ENCODE assay signal across 20 cellular contexts in the genomic region with DNA sequence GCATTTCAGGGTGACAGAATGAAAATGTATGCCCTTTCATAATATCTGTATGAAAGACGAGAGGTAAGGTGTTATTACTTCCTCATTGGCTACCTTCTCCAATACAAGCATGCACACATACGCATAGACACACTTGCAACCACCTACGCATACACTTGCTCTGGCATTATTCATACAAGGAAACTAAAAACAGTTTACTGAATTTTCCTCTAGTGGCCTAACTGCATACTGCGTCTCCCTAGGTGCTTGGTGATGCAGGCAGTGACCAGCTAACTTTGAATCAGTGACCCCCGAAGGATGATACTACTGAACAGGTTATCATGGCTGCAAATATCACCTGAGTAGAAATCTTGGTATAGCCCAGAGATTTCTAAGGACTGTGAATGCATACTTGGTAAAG.
DNase-seq lines count a peak whose midpoint lies in the region; ATAC-seq and TF ChIP-seq lines count a peak whose summit lies in the region.
"Had no signal": no experiment of that assay in that cellular context is flagged by ENCODE, and none has a peak within 500 bp of the region (broad histone marks: within the 10 kb centered on the region; RNA-seq: fewer than 3 reads in every experiment).

No MANE protein-coding gene starts in this region.

- H4K20me1 ChIP-seq in Loucy (ENCODE audit: insufficient read depth, low read length, poor library complexity, severe bottlenecking), result no peaks in the 10 kb centered on the region

- H3K4me3 ChIP-seq in Loucy (ENCODE audit: low read length, poor library complexity, severe bottlenecking) (no peak overlapping the region), endodermal cell (ENCODE audit: low read length) (no peak overlapping the region), mucosa of descending colon (no peak overlapping the region), lower lobe of right lung (no peak overlapping the region), ovary (no peak overlapping the region)
- H3K4me3 ChIP-seq: heart left ventricle, lung, transverse colon had no signal

- H3K9me3 ChIP-seq in Loucy (ENCODE audit: insufficient read depth, low read depth, low read length) (no peaks in the 10 kb centered on the region), endodermal cell (ENCODE audit: control insufficient read depth, low read length) (no peaks in the 10 kb centered on the region), mucosa of descending colon (no peaks in the 10 kb centered on the region), lower lobe of right lung (no peaks in the 10 kb centered on the region), ovary (no peaks in the 10 kb centered on the region)
- H3K9me3 ChIP-seq: heart left ventricle, transverse colon had no signal

- TF ChIP-seq POLR2A in ovary (IDR thresholded peaks at IDR 0.05), result no peak

- H3F3A ChIP-seq in Loucy (ENCODE audit: low read depth), result no peaks in the 10 kb centered on the region

- TF ChIP-seq EP300 in ovary (IDR thresholded peaks at IDR 0.05), result no peak

- peak; percentile 44 for DNase-seq in endodermal cell
- no peak for DNase-seq in mucosa of descending colon
- no peak for DNase-seq in activated naive CD4-positive, alpha-beta T cell treated with anti-CD3 and anti-CD28 coated beads, Interleukin-2, amount 50 U/mL, for 16 hours
- no peak for DNase-seq in lower lobe of right lung
- no peak for DNase-seq in ovary
- DNase-seq: activated gamma-delta T cell treated with Interleukin-2 at 50 U/mL for 16 hours; central memory CD4-positive, alpha-beta T cell; heart left ventricle; KBM-7; NCI-H1092; NCI-H2029 treated with DMSO at 0.1 percent for 48 hours; stimulated activated CD4-positive, alpha-beta T cell treated with anti-CD3 and anti-CD28 coated beads, Interleukin-1b, Interleukin-23, amount 100 ng/mL, for 48 hours; transverse colon had no signal

- H3K27me3 ChIP-seq in Loucy (ENCODE audit: insufficient read depth, low read length, poor library complexity, severe bottlenecking), result no peaks in the 10 kb centered on the region
- H3K27me3 ChIP-seq in endodermal cell (ENCODE audit: control insufficient read depth, insufficient read depth, low read length, poor library complexity, severe bottlenecking), result no peaks in the 10 kb centered on the region
- no peaks in the 10 kb centered on the region for H3K27me3 ChIP-seq in lower lobe of right lung (ENCODE audit: low read depth)
- H3K27me3 ChIP-seq in ovary, result no peaks in the 10 kb centered on the region
- H3K27me3 ChIP-seq: heart left ventricle, transverse colon had no signal

- H3K4me1 Mint-ChIP-seq in endodermal cell, result peaks cover 33% of the 10 kb centered on the region

- H3K36me3 Mint-ChIP-seq in endodermal cell (ENCODE audit: low read depth), result no peaks in the 10 kb centered on the region

- TF ChIP-seq CTCF in GM12872 (IDR thresholded peaks at IDR 0.05; ENCODE audit: insufficient read depth, low read depth, low read length), result peak; percentile 44
- TF ChIP-seq CTCF in Loucy (conservative IDR thresholded peaks at IDR 0.05; ENCODE audit: low read length), result peak; percentile 28; the same call in 1 of the 2 replicates
- TF ChIP-seq CTCF in endodermal cell (conservative IDR thresholded peaks at IDR 0.05), result peak; percentile 68
- no peak for TF ChIP-seq CTCF in mucosa of descending colon (IDR thresholded peaks at IDR 0.05)
- no peak for TF ChIP-seq CTCF in lower lobe of right lung (IDR thresholded peaks at IDR 0.05)
- no peak for TF ChIP-seq CTCF in ovary (IDR thresholded peaks at IDR 0.05)

- H2AFZ ChIP-seq in Loucy (ENCODE audit: low read length), result no peak overlapping the region
- H2AFZ ChIP-seq: parathyroid adenoma had no signal

- H3K9me3 Mint-ChIP-seq in endodermal cell, result no peaks in the 10 kb centered on the region

- ATAC-seq in mucosa of descending colon (peak; percentile 27), HG02678 (IDR thresholded peaks at IDR 0.05; ENCODE audit: unreplicated experiment) (no peak), lower lobe of right lung (no peak)
- ATAC-seq: HCT116, heart left ventricle had no signal

- H3K36me3 ChIP-seq in Loucy (ENCODE audit: insufficient read depth, low read length), result no peaks in the 10 kb centered on the region
- no peaks in the 10 kb centered on the region for H3K36me3 ChIP-seq in endodermal cell (ENCODE audit: control insufficient read depth, insufficient read depth, low read length)
- H3K36me3 ChIP-seq in mucosa of descending colon (ENCODE audit: low read depth), result no peaks in the 10 kb centered on the region
- no peaks in the 10 kb centered on the region for H3K36me3 ChIP-seq in lower lobe of right lung
- no peaks in the 10 kb centered on the region for H3K36me3 ChIP-seq in ovary
- H3K36me3 ChIP-seq: heart left ventricle, transverse colon had no signal

- peaks cover 3% of the 10 kb centered on the region for H3K27me3 Mint-ChIP-seq in endodermal cell (ENCODE audit: insufficient read depth)
- H3K27me3 Mint-ChIP-seq: stimulated activated naive CD8-positive, alpha-beta T cell treated with anti-CD3 and anti-CD28 coated beads, Interleukin-15, Interleukin-2, amounts not matched to agents 100 ng/mL and 50 ng/mL, for 24 hours had no signal

- no peaks in the 10 kb centered on the region for H3K4me1 ChIP-seq in Loucy (ENCODE audit: insufficient read depth, low read length, poor library complexity, severe bottlenecking)
- no peaks in the 10 kb centered on the region for H3K4me1 ChIP-seq in endodermal cell (ENCODE audit: control insufficient read depth, insufficient read depth, low read length)
- H3K4me1 ChIP-seq in mucosa of descending colon (ENCODE audit: low read depth), result no peaks in the 10 kb centered on the region
- no peaks in the 10 kb centered on the region for H3K4me1 ChIP-seq in lower lobe of right lung
- H3K4me1 ChIP-seq in ovary (ENCODE audit: insufficient read depth), result no peaks in the 10 kb centered on the region
- H3K4me1 ChIP-seq: heart left ventricle, parathyroid adenoma, transverse colon had no signal

- no peak overlapping the region for H3K27ac Mint-ChIP-seq in endodermal cell
- H3K27ac Mint-ChIP-seq: stimulated activated naive CD8-positive, alpha-beta T cell treated with anti-CD3 and anti-CD28 coated beads, Interleukin-15, Interleukin-2, amounts not matched to agents 100 ng/mL and 50 ng/mL, for 24 hours had no signal

- 94 to 100% methylated on average over 4 to 5 of the region's 5 CpGs for WGBS in endodermal cell (ENCODE audit: insufficient coverage in 1 of 2, insufficient read length in 1 of 2), 2 experiments
- 82 to 91% (median 86%) methylated on average over 5 of the region's 5 CpGs for WGBS in ovary, 3 donors

- H3K9me2 ChIP-seq in Loucy (replicated peaks; ENCODE audit: low read depth, low read length), result no peaks in the 10 kb centered on the region

- H3K27ac ChIP-seq in endodermal cell (ENCODE audit: low read depth, low read length) (no peak overlapping the region), lower lobe of right lung (no peak overlapping the region), ovary (no peak overlapping the region)
- H3K27ac ChIP-seq: heart left ventricle, parathyroid adenoma, transverse colon had no signal

- H3K9ac ChIP-seq in Loucy (ENCODE audit: low read depth, low read length, poor library complexity, severe bottlenecking), result no peak overlapping the region
- H3K9ac ChIP-seq in endodermal cell (ENCODE audit: extremely low read depth, low read length, poor library complexity, severe bottlenecking), result no peak overlapping the region
- H3K9ac ChIP-seq: parathyroid adenoma had no signal

- no peak overlapping the region for H3K4me2 ChIP-seq in Loucy (ENCODE audit: low read depth, low read length, poor library complexity, severe bottlenecking)

- intact Hi-C loops in mucosa of descending colon (cut with DNase I, micrococcal nuclease), result no loop called here
- intact Hi-C loops in lower lobe of right lung (cut with DNase I), result no loop called here
- intact Hi-C loops in ovary (cut with DNase I), result no loop called here

- H3K79me2 ChIP-seq in Loucy (ENCODE audit: insufficient read depth, low read length), result no peaks in the 10 kb centered on the region
- H3K79me2 ChIP-seq: parathyroid adenoma had no signal

- no peak overlapping the region for H3K4me3 Mint-ChIP-seq in endodermal cell
- H3K4me3 Mint-ChIP-seq: stimulated activated naive CD8-positive, alpha-beta T cell treated with anti-CD3 and anti-CD28 coated beads, Interleukin-15, Interleukin-2, amounts not matched to agents 100 ng/mL and 50 ng/mL, for 24 hours had no signal

Comparison
In these comparisons a context has a peak if more than half of its experiments do, and no peak if none do; other contexts are left out.
1. CTCF ChIP-seq: peak in GM12872 (single experiment), Loucy (single experiment) and endodermal cell (single experiment); none in mucosa of descending colon (single experiment), lower lobe of right lung (single experiment) and ovary (0 of 3).